ENCODE assay signal across 8 cellular contexts in the genomic region with DNA sequence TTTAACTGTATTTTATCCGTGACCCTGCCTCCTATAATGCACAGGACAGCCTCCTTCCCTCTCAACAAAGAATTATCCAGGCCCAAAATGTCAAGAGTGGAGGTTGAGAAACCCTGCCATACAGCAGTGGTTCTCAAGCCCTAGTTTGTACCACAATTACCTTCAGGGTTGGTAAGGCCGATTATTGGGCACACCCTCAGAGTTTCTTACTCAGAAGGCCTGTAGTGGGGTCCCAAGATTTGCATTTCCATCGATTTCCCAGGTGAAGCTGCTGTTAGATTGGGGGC. TPM values are rescaled to one million over a fixed set of nuclear protein-coding genes. Genes with fewer than 3 reads are reported as not detected.
DNase-seq lines count a peak whose midpoint lies in the region; ATAC-seq, FAIRE-seq and TF ChIP-seq lines count a peak whose summit lies in the region.

No MANE protein-coding gene starts in this region.

- H3K27me3 ChIP-seq in astrocyte (ENCODE audit: insufficient read depth, low read length), result no peaks in the 10 kb centered on the region
- H3K27me3 ChIP-seq in lower lobe of right lung (ENCODE audit: low read depth), result no peaks in the 10 kb centered on the region
- no peaks in the 10 kb centered on the region for H3K27me3 ChIP-seq in upper lobe of left lung

- H3K27ac Mint-ChIP-seq in activated naive CD4-positive, alpha-beta T cell treated with anti-CD3 and anti-CD28 coated beads for 36 hours, result peak overlapping the region; percentile 97
- H3K27ac Mint-ChIP-seq in astrocyte (ENCODE audit: unreplicated experiment), result peak overlapping the region; percentile 85

- TF ChIP-seq EP300 in upper lobe of left lung (IDR thresholded peaks at IDR 0.05), result no peak

- H3K4me1 ChIP-seq in astrocyte (ENCODE audit: insufficient read depth, low read length) (peaks cover 10% of the 10 kb centered on the region), lower lobe of right lung (peaks cover 16% of the 10 kb centered on the region), upper lobe of left lung (peaks cover 10 to 14% (median 11%) of the 10 kb centered on the region in 4 donors)

- ATAC-seq in lower lobe of right lung, result no peak
- no peak for ATAC-seq in upper lobe of left lung (ENCODE audit: low FRiP score in 2 of 2)
- no peak for ATAC-seq in HG02763 (IDR thresholded peaks at IDR 0.05; ENCODE audit: unreplicated experiment)

- H4K20me1 ChIP-seq in astrocyte (ENCODE audit: insufficient read depth, low read length), result no peaks in the 10 kb centered on the region

- peak overlapping the region; percentile 89 for H3K4me3 Mint-ChIP-seq in activated naive CD4-positive, alpha-beta T cell treated with anti-CD3 and anti-CD28 coated beads for 36 hours
- peak overlapping the region; percentile 94 for H3K4me3 Mint-ChIP-seq in astrocyte (ENCODE audit: unreplicated experiment)

- H3K36me3 ChIP-seq in astrocyte (ENCODE audit: insufficient read depth, low read length), result no peaks in the 10 kb centered on the region
- no peaks in the 10 kb centered on the region for H3K36me3 ChIP-seq in lower lobe of right lung
- peaks cover 0 to 3% (median 0%) of the 10 kb centered on the region in 4 donors for H3K36me3 ChIP-seq in upper lobe of left lung

- H3K79me2 ChIP-seq in astrocyte (ENCODE audit: insufficient read depth, low read length), result peaks cover 30% of the 10 kb centered on the region

- H3K9ac ChIP-seq in astrocyte (ENCODE audit: low read length), result peak overlapping the region; percentile 89

- H3K27ac ChIP-seq in astrocyte (ENCODE audit: low read depth, low read length) (peak overlapping the region; percentile 94), lower lobe of right lung (peak overlapping the region; percentile 96), upper lobe of left lung (peak overlapping the region; percentile 92 to 96 (median 94))

- intact Hi-C loops in activated naive CD4-positive, alpha-beta T cell treated with anti-CD3 and anti-CD28 coated beads for 36 hours (cut with micrococcal nuclease), result loop anchor here (2.0 kb wide), 1 partner anchor 15 kb away; no protein-coding TSS in a partner anchor
- intact Hi-C loops in lower lobe of right lung (cut with DNase I), result no loop called here

- H3K4me3 ChIP-seq in astrocyte (ENCODE audit: insufficient read depth, low read depth, low read length), result peak overlapping the region; percentile 90
- H3K4me3 ChIP-seq in lower lobe of right lung, result peak overlapping the region; percentile 77
- H3K4me3 ChIP-seq in upper lobe of left lung, result peak overlapping the region; percentile 44 to 91 (median 67)

- 40 to 44% methylated on average over 3 of the region's 3 CpGs for WGBS in upper lobe of left lung, 2 donors

- H3K4me1 Mint-ChIP-seq in activated naive CD4-positive, alpha-beta T cell treated with anti-CD3 and anti-CD28 coated beads for 36 hours (ENCODE audit: low read depth), result peaks cover 14% of the 10 kb centered on the region
- peaks cover 8% of the 10 kb centered on the region for H3K4me1 Mint-ChIP-seq in astrocyte (ENCODE audit: low read depth, unreplicated experiment)

- H3K36me3 Mint-ChIP-seq in activated naive CD4-positive, alpha-beta T cell treated with anti-CD3 and anti-CD28 coated beads for 36 hours (ENCODE audit: low read depth), result no peaks in the 10 kb centered on the region
- H3K36me3 Mint-ChIP-seq in astrocyte (ENCODE audit: low read depth, unreplicated experiment), result peaks cover 7% of the 10 kb centered on the region

- no peaks in the 10 kb centered on the region for H3K27me3 Mint-ChIP-seq in activated naive CD4-positive, alpha-beta T cell treated with anti-CD3 and anti-CD28 coated beads for 36 hours (ENCODE audit: low read depth)
- H3K27me3 Mint-ChIP-seq in astrocyte (ENCODE audit: low read depth, unreplicated experiment), result no peaks in the 10 kb centered on the region

- peak overlapping the region; percentile 100 for H2AFZ ChIP-seq in astrocyte (ENCODE audit: low read depth, low read length)

- H3K9me3 Mint-ChIP-seq in activated naive CD4-positive, alpha-beta T cell treated with anti-CD3 and anti-CD28 coated beads for 36 hours, result no peaks in the 10 kb centered on the region
- H3K9me3 Mint-ChIP-seq in astrocyte (ENCODE audit: unreplicated experiment), result no peaks in the 10 kb centered on the region

- no peak for TF ChIP-seq POLR2A in upper lobe of left lung (IDR thresholded peaks at IDR 0.05)

- TF ChIP-seq CTCF in astrocyte (IDR thresholded peaks at IDR 0.05; ENCODE audit: insufficient read depth, low read depth, low read length), result no peak
- TF ChIP-seq CTCF in lower lobe of right lung (IDR thresholded peaks at IDR 0.05), result no peak
- TF ChIP-seq CTCF in upper lobe of left lung (IDR thresholded peaks at IDR 0.05), result no peak

- H3K9me3 ChIP-seq in astrocyte (ENCODE audit: insufficient read depth, low read depth, low read length) (no peaks in the 10 kb centered on the region), lower lobe of right lung (no peaks in the 10 kb centered on the region), upper lobe of left lung (no peaks in the 10 kb centered on the region)

- peak overlapping the region; percentile 97 for H3K4me2 ChIP-seq in astrocyte (ENCODE audit: low read length)

- no peak for DNase-seq in activated naive CD4-positive, alpha-beta T cell treated with anti-CD3 and anti-CD28 coated beads for 36 hours
- no peak for DNase-seq in activated naive CD4-positive, alpha-beta T cell treated with anti-CD3 and anti-CD28 coated beads, Interleukin-2, amount 50 U/mL, for 16 hours
- DNase-seq in astrocyte (ENCODE audit: low read depth) (no peak), lower lobe of right lung (no peak), upper lobe of left lung (no peak), SW480 (ENCODE audit: low spot score) (no peak)
- DNase-seq in stimulated activated CD8-positive, alpha-beta memory T cell treated with anti-CD3 and anti-CD28 coated beads, Interleukin-4, amount 100 ng/mL, for 48 hours, result no peak

- CTCF ChIA-PET in activated naive CD4-positive, alpha-beta T cell treated with anti-CD3 and anti-CD28 coated beads for 36 hours (lab: Charles Lee), result interaction anchor here (1.2 kb wide), 1 partner anchor 81 kb away, joined by 3 read pairs; no protein-coding TSS in a partner anchor

- FAIRE-seq in astrocyte (lab: Jason Lieb, UNC), result no peak

RNA-seq across cellular contexts. Expression of gene PGBD2, which starts 0.4 kb away (rescaled TPM):
- 1 to 10 TPM; 3.0 to 3.5 TPM for total RNA-seq in activated naive CD4-positive, alpha-beta T cell treated with anti-CD3 and anti-CD28 coated beads for 36 hours
- total RNA-seq in astrocyte (6.2 and 7.6 TPM in 2 replicates), lower lobe of right lung (9.1 TPM), upper lobe of left lung (10 to 100 TPM in 2 of 6 donors, 1 to 10 TPM in 4; 5.6 to 19.9 (median 6.7) TPM)

RNA-seq across cellular contexts. Expression of gene ZNF692, which starts 46.7 kb away (rescaled TPM):
- 10 to 100 TPM; 87.6 to 88.7 TPM for total RNA-seq in activated naive CD4-positive, alpha-beta T cell treated with anti-CD3 and anti-CD28 coated beads for 36 hours
- total RNA-seq in astrocyte (39.0 and 41.4 TPM in 2 replicates), lower lobe of right lung (41.9 TPM), upper lobe of left lung (100 to 1,000 TPM in 1 of 6 donors, 10 to 100 TPM in 5; 25.7 to 248 (median 34.1) TPM)
